Comparison of ENCODE assay signal across 8 cellular contexts in the genomic region with DNA sequence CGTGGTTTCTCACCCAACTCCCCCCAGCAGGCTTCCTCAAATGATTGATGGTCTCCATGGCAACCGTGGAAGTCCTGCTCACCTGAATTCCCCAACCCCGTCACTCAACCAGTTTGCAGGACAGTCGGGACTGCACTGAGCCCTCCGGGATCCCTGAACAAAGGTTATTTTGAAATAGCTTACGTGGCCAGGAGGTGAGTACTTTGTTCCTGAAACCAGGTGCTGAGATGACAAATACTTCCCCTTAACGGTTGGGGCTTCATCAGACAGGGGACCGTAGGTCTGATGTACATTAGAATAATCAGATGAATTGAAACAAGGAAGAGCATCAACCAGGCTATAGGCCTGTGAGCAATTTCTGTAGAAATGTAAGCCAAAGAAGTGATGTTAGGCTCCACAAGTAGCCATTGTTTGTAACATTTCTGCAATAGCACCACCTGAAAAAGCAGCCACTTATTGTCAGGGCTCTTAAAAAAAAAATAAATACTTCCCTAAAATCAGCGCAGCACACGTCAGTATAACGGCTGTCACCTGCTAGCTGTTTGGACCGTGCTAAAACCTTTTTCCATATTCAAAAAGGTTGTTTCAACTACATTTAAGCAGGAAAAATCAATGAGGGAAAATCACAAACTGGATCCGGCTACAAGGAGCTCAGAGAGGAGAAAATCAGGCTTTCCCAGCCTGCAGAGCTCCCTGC.
DNase-seq lines count a peak whose midpoint lies in the region; ATAC-seq, FAIRE-seq and TF ChIP-seq lines count a peak whose summit lies in the region.

No MANE protein-coding gene starts in this region.

- peak overlapping the region in 9 of 11 experiments; percentile 77 to 100 (median 97); a peak in 19 of 22 replicates for H3K27ac ChIP-seq in BLaER1 treated with 17β-estradiol and CSF1 and Interleukin-3, amounts not matched to agents 10 nM and 100 nM
- H3K27ac ChIP-seq in mesenchymal stem cell (ENCODE audit: low read length, poor library complexity, severe bottlenecking) = no peak overlapping the region
- no peak overlapping the region for H3K27ac ChIP-seq in ascending aorta
- no peak overlapping the region for H3K27ac ChIP-seq in substantia nigra (ENCODE audit: low read depth, low read length, poor library complexity, severe bottlenecking)

- no peaks in the 10 kb centered on the region for H4K20me1 ChIP-seq in BLaER1 treated with 17β-estradiol and CSF1 and Interleukin-3, amounts not matched to agents 10 nM and 100 nM

- DNase-seq in NCI-H345 (lab: John Stamatoyannopoulos, UW) (peak; percentile 70), mesenchymal stem cell (no peak), ascending aorta (ENCODE audit: low spot score in 2 of 2) (no peak), substantia nigra (lab: John Stamatoyannopoulos, UW) (no peak), RCC 7860 (ENCODE audit: low spot score) (no peak)
- no peak for DNase-seq in effector memory CD8-positive, alpha-beta T cell

- H3K27me3 Mint-ChIP-seq in effector memory CD8-positive, alpha-beta T cell = no peaks in the 10 kb centered on the region

- no peak overlapping the region for H4K91ac ChIP-seq in mesenchymal stem cell (ENCODE audit: low read length)

- H3K9me3 Mint-ChIP-seq in effector memory CD8-positive, alpha-beta T cell = no peaks in the 10 kb centered on the region

- H4K8ac ChIP-seq in mesenchymal stem cell (ENCODE audit: low read length) = no peak overlapping the region

- H3K27me3 ChIP-seq in BLaER1 treated with 17β-estradiol and CSF1 and Interleukin-3, amounts not matched to agents 10 nM and 100 nM = 0 out of 22 replicates have a peak, but pooled peaks cover 0 to 3% (median 0%) of the 10 kb centered on the region in 11 experiments
- H3K27me3 ChIP-seq in mesenchymal stem cell (ENCODE audit: control insufficient read depth in 1 of 2, insufficient read depth in 1 of 2, low read length in 2 of 2) = no peaks in the 10 kb centered on the region
- no peaks in the 10 kb centered on the region for H3K27me3 ChIP-seq in ascending aorta

- H2AFZ ChIP-seq in mesenchymal stem cell (ENCODE audit: low read depth, low read length) = no peak overlapping the region

- H2AK5ac ChIP-seq in mesenchymal stem cell (ENCODE audit: low read length, severe bottlenecking) = no peak overlapping the region

- peak overlapping the region in 8 of 11 experiments; percentile 8 to 61 (median 53); a peak in 15 of 22 replicates for H3K9ac ChIP-seq in BLaER1 treated with 17β-estradiol and CSF1 and Interleukin-3, amounts not matched to agents 10 nM and 100 nM
- H3K9ac ChIP-seq in mesenchymal stem cell (ENCODE audit: low read length) = no peak overlapping the region

- H2BK5ac ChIP-seq in mesenchymal stem cell (ENCODE audit: low read depth, low read length, poor library complexity, severe bottlenecking) = no peak overlapping the region

- no peaks in the 10 kb centered on the region for H3K79me1 ChIP-seq in mesenchymal stem cell (replicated peaks; ENCODE audit: low read length, poor library complexity, severe bottlenecking)

- H3K14ac ChIP-seq in mesenchymal stem cell (ENCODE audit: low read length in 2 of 2) = no peak overlapping the region

- H3K4me2 ChIP-seq in BLaER1 treated with 17β-estradiol and CSF1 and Interleukin-3, amounts not matched to agents 10 nM and 100 nM = peak overlapping the region; percentile 65 to 93 (median 81)
- no peak overlapping the region for H3K4me2 ChIP-seq in mesenchymal stem cell (ENCODE audit: low read length, poor library complexity, severe bottlenecking)

- peak overlapping the region; percentile 93 to 98 for H3K27ac Mint-ChIP-seq in effector memory CD8-positive, alpha-beta T cell

- H3K36me3 Mint-ChIP-seq in effector memory CD8-positive, alpha-beta T cell (ENCODE audit: insufficient read depth) = peaks cover 14% of the 10 kb centered on the region

- TF ChIP-seq CTCF in ascending aorta (IDR thresholded peaks at IDR 0.05) = no peak

- no peak overlapping the region for H3K18ac ChIP-seq in mesenchymal stem cell (ENCODE audit: low read depth in 1 of 2, low read length in 2 of 2)

- no peak overlapping the region for H3K23ac ChIP-seq in mesenchymal stem cell (ENCODE audit: low read length in 2 of 2)

- peaks cover 0 to 5% (median 0%) of the 10 kb centered on the region in 11 experiments; a peak in 2 of 22 replicates for H3K9me3 ChIP-seq in BLaER1 treated with 17β-estradiol and CSF1 and Interleukin-3, amounts not matched to agents 10 nM and 100 nM (replicated peaks in 1 of 11)
- H3K9me3 ChIP-seq in mesenchymal stem cell (ENCODE audit: control insufficient read depth, low read length) (no peaks in the 10 kb centered on the region), ascending aorta (no peaks in the 10 kb centered on the region)

- H3K4me3 Mint-ChIP-seq in effector memory CD8-positive, alpha-beta T cell = peak overlapping the region; percentile 18 to 57

- H2BK15ac ChIP-seq in mesenchymal stem cell (ENCODE audit: low read depth, poor library complexity, severe bottlenecking) = no peak overlapping the region

- no peak overlapping the region for H3K4ac ChIP-seq in mesenchymal stem cell (ENCODE audit: low read depth in 1 of 2, low read length in 2 of 2)

- peak; percentile 28 for ATAC-seq in GM19463 (IDR thresholded peaks at IDR 0.05; ENCODE audit: unreplicated experiment)
- ATAC-seq in effector memory CD8-positive, alpha-beta T cell (replicated peaks) = no peak

- intact Hi-C loops in ascending aorta (cut with DNase I) = no loop called here

- H3K4me1 Mint-ChIP-seq in effector memory CD8-positive, alpha-beta T cell (ENCODE audit: low read depth in 2 of 2) = peaks cover 90 to 95% of the 10 kb centered on the region in 2 donors

- no peaks in the 10 kb centered on the region for H3K36me3 ChIP-seq in BLaER1 treated with 17β-estradiol and CSF1 and Interleukin-3, amounts not matched to agents 10 nM and 100 nM
- no peaks in the 10 kb centered on the region for H3K36me3 ChIP-seq in mesenchymal stem cell (ENCODE audit: control insufficient read depth in 1 of 2, insufficient read depth in 2 of 2, low read depth in 1 of 2, low read length in 2 of 2)
- H3K36me3 ChIP-seq in ascending aorta = no peaks in the 10 kb centered on the region

- 84% methylated on average over 13 of the region's 13 CpGs for WGBS in mesenchymal stem cell

- no peak overlapping the region for H3K4me3 ChIP-seq in BLaER1 treated with 17β-estradiol and CSF1 and Interleukin-3, amounts not matched to agents 10 nM and 100 nM
- H3K4me3 ChIP-seq in mesenchymal stem cell (ENCODE audit: insufficient read depth in 1 of 2, low read depth in 1 of 2, low read length in 2 of 2) (no peak overlapping the region), ascending aorta (no peak overlapping the region)

- H2BK120ac ChIP-seq in mesenchymal stem cell (ENCODE audit: low read depth, low read length) = no peak overlapping the region

- no peak for FAIRE-seq in RCC 7860 (lab: Jason Lieb, UNC)

- peaks cover 89 to 100% (median 96%) of the 10 kb centered on the region in 10 experiments for H3K4me1 ChIP-seq in BLaER1 treated with 17β-estradiol and CSF1 and Interleukin-3, amounts not matched to agents 10 nM and 100 nM
- H3K4me1 ChIP-seq in mesenchymal stem cell (ENCODE audit: control insufficient read depth, insufficient read depth, low read depth, low read length) = peaks cover 14% of the 10 kb centered on the region
- no peaks in the 10 kb centered on the region for H3K4me1 ChIP-seq in ascending aorta

- no peak overlapping the region for H2BK12ac ChIP-seq in mesenchymal stem cell (ENCODE audit: low read length in 2 of 2)

Comparison
In these comparisons a context has a peak if more than half of its experiments do, and no peak if none do; other contexts are left out.
1. H3K27ac ChIP-seq: peak in BLaER1 treated with 17β-estradiol and CSF1 and Interleukin-3, amounts not matched to agents 10 nM and 100 nM (9 of 11); none in mesenchymal stem cell (single experiment), ascending aorta (0 of 2) and substantia nigra (single experiment).